10 cellular contexts compared by ENCODE assay signal in genomic region chr19:28351761-28352160, GRCh38.
"Had no signal": no experiment of that assay in that cellular context is flagged by ENCODE, and none has a peak within 500 bp of the region (broad histone marks: within the 10 kb centered on the region; RNA-seq: fewer than 3 reads in every experiment).

No MANE protein-coding gene starts in this region.

- H3K4me1 ChIP-seq: colonic mucosa, gastrocnemius medialis, stomach had no signal

- FAIRE-seq: kidney had no signal

- DNase-seq: activated CD8-positive, alpha-beta memory T cell treated with anti-CD3 and anti-CD28 coated beads, Interleukin-2, amount 10 ng/mL, durations not matched to agents 7 days and 5 days; activated effector memory CD4-positive, alpha-beta T cell treated with anti-CD3 and anti-CD28 coated beads, Interleukin-2, amount 50 U/mL, for 16 hours; activated T-cell treated with anti-CD3 and anti-CD28 coated beads, Interleukin-2, amount 50 U/mL, for 4 hours; amygdala; colonic mucosa; gastrocnemius medialis; kidney; ovary; stimulated activated CD4-positive, alpha-beta T cell treated with anti-CD3 and anti-CD28 coated beads, Interleukin-15, amount 100 ng/mL, for 24 hours; stomach had no signal

- H3K27ac ChIP-seq: colonic mucosa, gastrocnemius medialis, ovary, stomach had no signal

- H3K4me3 ChIP-seq: colonic mucosa, gastrocnemius medialis, ovary, stomach had no signal

- H3K27me3 ChIP-seq: colonic mucosa, gastrocnemius medialis, ovary, stomach had no signal

- H3K9me3 ChIP-seq: colonic mucosa, gastrocnemius medialis had no signal

- H3K36me3 ChIP-seq: colonic mucosa, gastrocnemius medialis, ovary, stomach had no signal
